8 cellular contexts compared by ENCODE assay signal in the genomic region with DNA sequence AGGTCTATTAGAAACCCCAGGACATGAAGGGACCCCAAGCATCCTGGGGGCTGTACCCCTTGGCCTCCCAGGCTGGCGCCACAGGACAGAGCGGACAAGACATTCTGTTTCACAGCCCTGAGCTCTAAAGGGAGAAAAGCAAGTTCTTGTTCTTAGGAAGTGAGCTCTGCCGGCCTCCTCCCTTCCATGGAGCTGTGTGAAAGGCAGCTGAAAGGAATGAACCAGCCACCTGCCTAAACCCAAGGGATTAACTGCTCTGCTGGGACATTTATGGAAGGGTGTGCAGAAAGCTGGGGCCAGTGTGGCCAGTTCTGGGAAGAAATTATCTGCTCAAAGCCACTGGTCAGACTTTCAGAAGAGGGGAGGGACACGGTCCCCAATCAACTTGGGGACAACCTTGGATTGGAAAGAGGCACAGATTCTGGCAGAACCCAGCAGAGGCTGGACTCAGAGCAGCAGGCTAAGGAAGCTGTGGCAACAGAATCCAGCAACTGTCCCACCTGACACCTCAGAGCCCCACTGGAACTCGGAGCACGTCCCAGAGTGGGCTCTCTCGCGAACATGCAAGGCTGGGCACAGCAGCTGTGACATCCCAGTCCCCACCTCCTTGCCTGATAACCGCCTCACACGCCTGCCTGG. TPM values are rescaled to one million over a fixed set of nuclear protein-coding genes. Genes with fewer than 3 reads are reported as not detected.
DNase-seq lines count a peak whose midpoint lies in the region; ATAC-seq and TF ChIP-seq lines count a peak whose summit lies in the region.

No MANE protein-coding gene starts in this region.

- ATAC-seq in HG03039 (IDR thresholded peaks at IDR 0.05; ENCODE audit: unreplicated experiment): peak; percentile 3
- ATAC-seq in left colon: peak; percentile 6
- no peak for ATAC-seq in HG03025 (IDR thresholded peaks at IDR 0.05; ENCODE audit: low FRiP score, unreplicated experiment)

- H3K36me3 ChIP-seq in BE2C (peaks cover 15% of the 10 kb centered on the region), ascending aorta (peaks cover 37 to 42% of the 10 kb centered on the region in 2 donors), testis (ENCODE audit: low read depth, missing control alignments) (no peaks in the 10 kb centered on the region)

- no peaks in the 10 kb centered on the region for H3K27me3 ChIP-seq in BE2C
- no peaks in the 10 kb centered on the region for H3K27me3 ChIP-seq in ascending aorta
- no peaks in the 10 kb centered on the region for H3K27me3 ChIP-seq in testis

- no peak for TF ChIP-seq POLR2A in testis (IDR thresholded peaks at IDR 0.05)

- H3K9me3 ChIP-seq in BE2C (no peaks in the 10 kb centered on the region), ascending aorta (no peaks in the 10 kb centered on the region), testis (no peaks in the 10 kb centered on the region)

- intact Hi-C loops in ascending aorta (cut with DNase I) (loop anchor here (1.0 to 2.0 kb wide), 4 partner anchors 21 to 46 kb away; a partner anchor contains a TSS), left colon (cut with DNase I, micrococcal nuclease) (no loop called here), testis (cut with DNase I; ENCODE audit: low total_unique reads) (no loop called here)

- WGBS in testis, 2 donors: 18 to 39% methylated on average over 3 to 10 of the region's 10 CpGs

- H3K4me3 ChIP-seq in BE2C (ENCODE audit: low read depth, low read length) (peak overlapping the region; percentile 81), ascending aorta (peak overlapping the region; percentile 92 to 95), testis (peak overlapping the region; percentile 96)

- peak overlapping the region; percentile 98 to 99 for H3K27ac ChIP-seq in ascending aorta
- H3K27ac ChIP-seq in testis: peak overlapping the region; percentile 97 to 99

- DNase-seq in BE2C: no peak
- DNase-seq in ascending aorta (ENCODE audit: low spot score in 2 of 2): no peak
- no peak for DNase-seq in left colon
- no peak for DNase-seq in testis
- no peak for DNase-seq in NCI-H2081 treated with DMSO at 0.1 percent for 48 hours (lab: John Stamatoyannopoulos, UW)
- no peak for DNase-seq in DMS79 (lab: John Stamatoyannopoulos, UW)

- H3K4me1 ChIP-seq in BE2C (no peaks in the 10 kb centered on the region; the same call in 1 of the 2 replicates), ascending aorta (peaks cover 23 to 58% of the 10 kb centered on the region in 2 donors), testis (peaks cover 49% of the 10 kb centered on the region)

- TF ChIP-seq CTCF in BE2C (IDR thresholded peaks at IDR 0.05; ENCODE audit: low read depth, low read length) (no peak), ascending aorta (IDR thresholded peaks at IDR 0.05) (no peak), testis (IDR thresholded peaks at IDR 0.05) (no peak)

RNA-seq across cellular contexts. Expression of a gene that starts 2.1 kb away (rescaled TPM):
- 22.7 TPM for polyA plus RNA-seq in BE2C (2012; ENCODE audit: insufficient read depth, insufficient read length, low read depth)
- 147 TPM for total RNA-seq in ascending aorta
- 10 to 100 TPM in 1 of 2 donors, 1 to 10 TPM in 1; 8.0 to 14.0 TPM for total RNA-seq in left colon
- total RNA-seq in testis: 10 to 100 TPM; 71.7 to 84.6 TPM
- 31.1 TPM for polyA plus RNA-seq in testis (ENCODE audit: insufficient read depth, low read depth, low replicate concordance)

RNA-seq across cellular contexts. Expression of a gene that starts 13.0 kb away (rescaled TPM):
- 5.9 TPM for polyA plus RNA-seq in BE2C (2012; ENCODE audit: insufficient read depth, insufficient read length, low read depth)
- total RNA-seq in ascending aorta (1.5 TPM), left colon (10 to 100 TPM in 1 of 2 donors, 1 to 10 TPM in 1; 6.7 to 11.2 TPM), testis (10 to 100 TPM; 88.1 to 94.3 TPM)
- 70.8 TPM for polyA plus RNA-seq in testis (ENCODE audit: insufficient read depth, low read depth, low replicate concordance)

RNA-seq across cellular contexts. Expression of a gene that starts 20.7 kb away (rescaled TPM):
- 54.3 TPM for polyA plus RNA-seq in BE2C (2012; ENCODE audit: insufficient read depth, insufficient read length, low read depth)
- total RNA-seq in ascending aorta (106 TPM), left colon (10 to 100 TPM; 32.4 to 43.2 TPM), testis (10 to 100 TPM; 58.9 to 70.7 TPM)
- 80.7 TPM for polyA plus RNA-seq in testis (ENCODE audit: insufficient read depth, low read depth, low replicate concordance)

RNA-seq across cellular contexts. Expression of a gene that starts 24.1 kb away (rescaled TPM):
- 34.0 TPM for polyA plus RNA-seq in BE2C (2012; ENCODE audit: insufficient read depth, insufficient read length, low read depth)
- total RNA-seq in ascending aorta: 9.3 TPM
- total RNA-seq in left colon: 10 to 100 TPM in 1 of 2 donors, 1 to 10 TPM in 1; 7.0 to 10.9 TPM
- 10 to 100 TPM; 38.6 to 41.9 TPM for total RNA-seq in testis
- 28.7 TPM for polyA plus RNA-seq in testis (ENCODE audit: insufficient read depth, low read depth, low replicate concordance)

RNA-seq across cellular contexts. Expression of a gene that starts 45.4 kb away (rescaled TPM):
- polyA plus RNA-seq in BE2C (2012; ENCODE audit: insufficient read depth, insufficient read length, low read depth): not detected
- total RNA-seq in ascending aorta (not detected), left colon (under 1 TPM in 1 of 2 donors, not detected in 1; 0.14 TPM), testis (1 to 10 TPM; 5.3 to 5.6 TPM)
- 5.1 TPM for polyA plus RNA-seq in testis (ENCODE audit: insufficient read depth, low read depth, low replicate concordance)

Comparison
In these comparisons a context has a peak if more than half of its experiments do, and no peak if none do; other contexts are left out.
1. RNA of a gene that starts 13.0 kb away (total RNA-seq): 88.1 to 94.3 TPM in testis; 6.7 to 11.2 TPM in left colon and 1.5 TPM in ascending aorta (single experiment); every median in the first group is over 4 times any median in the second.
2. Peak in every context shown above with its lines, with median percentiles within 50 percentile points of each other: H3K4me3 ChIP-seq.